Comparison of ENCODE assay signal across 19 cellular contexts in genomic region chrX:79369871-79370270, GRCh38. TPM values are rescaled to one million over a fixed set of nuclear protein-coding genes. Genes with fewer than 3 reads are reported as not detected.
A peak's percentile ranks its signal among the peaks of the same experiment; 100 is the strongest.
DNase-seq lines count a peak whose midpoint lies in the region; ATAC-seq and TF ChIP-seq lines count a peak whose summit lies in the region.
"Had no signal": no experiment of that assay in that cellular context is flagged by ENCODE, and none has a peak within 500 bp of the region (broad histone marks: within the 10 kb centered on the region; RNA-seq: fewer than 3 reads in every experiment).

No MANE protein-coding gene starts in this region.

- DNase-seq in natural killer cell (no peak), kidney tubule cell (ENCODE audit: low spot score) (peak; percentile 42), superior temporal gyrus (ENCODE audit: extremely low spot score) (peak; percentile 45), epidermal melanocyte (ENCODE audit: insufficient read length, low spot score) (no peak), NCI-H446 (lab: John Stamatoyannopoulos, UW) (no peak), Kasumi-1 (lab: John Stamatoyannopoulos, UW) (no peak)
- no peak for DNase-seq in natural killer cell treated with Interleukin-12 subunit alpha and Interleukin-12 subunit beta and Interleukin-15 and Interleukin-18, amount 100 ng/mL, for 72 hours (ENCODE audit: low spot score)
- no peak for DNase-seq in central memory CD8-positive, alpha-beta T cell (ENCODE audit: low spot score in 2 of 2)
- DNase-seq: ACHN; C1 segment of cervical spinal cord; CD4-positive, alpha-beta memory T cell; COR-L47; DMS153; DMS79 treated with DMSO at 0.1 percent for 48 hours; EL; H7 had no signal

- ATAC-seq in natural killer cell = no peak
- ATAC-seq in natural killer cell treated with Interleukin-12 subunit alpha and Interleukin-12 subunit beta and Interleukin-15 and Interleukin-18, amount 100 ng/mL, for 72 hours = no peak
- ATAC-seq in central memory CD8-positive, alpha-beta T cell (replicated peaks; ENCODE audit: extremely low read depth, poor library complexity, severe bottlenecking) = no peak
- ATAC-seq: GM23338 had no signal

- no peak for TF ChIP-seq CTCF in natural killer cell (IDR thresholded peaks at IDR 0.05)

- H3K27ac Mint-ChIP-seq in natural killer cell = no peak overlapping the region
- H3K27ac Mint-ChIP-seq in natural killer cell treated with Interleukin-12 subunit alpha and Interleukin-12 subunit beta and Interleukin-15 and Interleukin-18, amount 100 ng/mL, for 72 hours = no peak overlapping the region
- peak overlapping the region; percentile 29 for H3K27ac Mint-ChIP-seq in central memory CD8-positive, alpha-beta T cell (ENCODE audit: low read depth)
- H3K27ac Mint-ChIP-seq: B cell; CD4-positive, alpha-beta memory T cell; GM23338 had no signal

- peak overlapping the region; percentile 5 for H3K4me3 Mint-ChIP-seq in natural killer cell
- H3K4me3 Mint-ChIP-seq in natural killer cell treated with Interleukin-12 subunit alpha and Interleukin-12 subunit beta and Interleukin-15 and Interleukin-18, amount 100 ng/mL, for 72 hours = no peak overlapping the region
- no peak overlapping the region for H3K4me3 Mint-ChIP-seq in central memory CD8-positive, alpha-beta T cell
- H3K4me3 Mint-ChIP-seq: B cell, GM23338 had no signal

- H3K36me3 Mint-ChIP-seq in natural killer cell = no peaks in the 10 kb centered on the region
- peaks cover 10% of the 10 kb centered on the region for H3K36me3 Mint-ChIP-seq in natural killer cell treated with Interleukin-12 subunit alpha and Interleukin-12 subunit beta and Interleukin-15 and Interleukin-18, amount 100 ng/mL, for 72 hours
- H3K36me3 Mint-ChIP-seq in central memory CD8-positive, alpha-beta T cell (ENCODE audit: insufficient read depth) = peaks cover 11% of the 10 kb centered on the region

- H3K9me3 Mint-ChIP-seq in natural killer cell = no peaks in the 10 kb centered on the region
- peaks cover 2% of the 10 kb centered on the region for H3K9me3 Mint-ChIP-seq in natural killer cell treated with Interleukin-12 subunit alpha and Interleukin-12 subunit beta and Interleukin-15 and Interleukin-18, amount 100 ng/mL, for 72 hours
- no peaks in the 10 kb centered on the region for H3K9me3 Mint-ChIP-seq in central memory CD8-positive, alpha-beta T cell
- H3K9me3 Mint-ChIP-seq: GM23338 had no signal

- H3K4me1 Mint-ChIP-seq in natural killer cell = peaks cover 44% of the 10 kb centered on the region in 2 donors
- peaks cover 28 to 37% of the 10 kb centered on the region in 2 donors for H3K4me1 Mint-ChIP-seq in natural killer cell treated with Interleukin-12 subunit alpha and Interleukin-12 subunit beta and Interleukin-15 and Interleukin-18, amount 100 ng/mL, for 72 hours (ENCODE audit: low read depth in 2 of 2)
- peaks cover 25% of the 10 kb centered on the region for H3K4me1 Mint-ChIP-seq in central memory CD8-positive, alpha-beta T cell

- intact Hi-C loops in natural killer cell (cut with micrococcal nuclease) = no loop called here

- H3K27me3 Mint-ChIP-seq in natural killer cell (ENCODE audit: low read depth in 2 of 2) = peaks cover 0 to 14% of the 10 kb centered on the region in 2 donors
- peaks cover 0 to 14% of the 10 kb centered on the region in 2 donors for H3K27me3 Mint-ChIP-seq in natural killer cell treated with Interleukin-12 subunit alpha and Interleukin-12 subunit beta and Interleukin-15 and Interleukin-18, amount 100 ng/mL, for 72 hours
- no peaks in the 10 kb centered on the region for H3K27me3 Mint-ChIP-seq in central memory CD8-positive, alpha-beta T cell
- H3K27me3 Mint-ChIP-seq: B cell; CD4-positive, alpha-beta memory T cell had no signal

RNA-seq across cellular contexts. Expression of gene ITM2A, which starts 2.7 kb away (rescaled TPM):
- total RNA-seq in natural killer cell = 10 to 100 TPM; 34.7 to 72.5 (median 64.8) TPM
- total RNA-seq in natural killer cell treated with Interleukin-12 subunit alpha and Interleukin-12 subunit beta and Interleukin-15 and Interleukin-18, amount 100 ng/mL, for 72 hours = 10 to 100 TPM; 37.0 to 51.6 TPM
- total RNA-seq: A172 had no signal

Comparison
In these comparisons a context has a peak if more than half of its experiments do, and no peak if none do; other contexts are left out.
1. DNase-seq: peak in kidney tubule cell (single experiment) and superior temporal gyrus (single experiment); none in natural killer cell (single experiment), natural killer cell treated with Interleukin-12 subunit alpha and Interleukin-12 subunit beta and Interleukin-15 and Interleukin-18, amount 100 ng/mL, for 72 hours (single experiment), central memory CD8-positive, alpha-beta T cell (0 of 2), epidermal melanocyte (single experiment), NCI-H446 (0 of 2) and Kasumi-1 (0 of 2).